ENCODE assay signal across 8 cellular contexts in the genomic region with DNA sequence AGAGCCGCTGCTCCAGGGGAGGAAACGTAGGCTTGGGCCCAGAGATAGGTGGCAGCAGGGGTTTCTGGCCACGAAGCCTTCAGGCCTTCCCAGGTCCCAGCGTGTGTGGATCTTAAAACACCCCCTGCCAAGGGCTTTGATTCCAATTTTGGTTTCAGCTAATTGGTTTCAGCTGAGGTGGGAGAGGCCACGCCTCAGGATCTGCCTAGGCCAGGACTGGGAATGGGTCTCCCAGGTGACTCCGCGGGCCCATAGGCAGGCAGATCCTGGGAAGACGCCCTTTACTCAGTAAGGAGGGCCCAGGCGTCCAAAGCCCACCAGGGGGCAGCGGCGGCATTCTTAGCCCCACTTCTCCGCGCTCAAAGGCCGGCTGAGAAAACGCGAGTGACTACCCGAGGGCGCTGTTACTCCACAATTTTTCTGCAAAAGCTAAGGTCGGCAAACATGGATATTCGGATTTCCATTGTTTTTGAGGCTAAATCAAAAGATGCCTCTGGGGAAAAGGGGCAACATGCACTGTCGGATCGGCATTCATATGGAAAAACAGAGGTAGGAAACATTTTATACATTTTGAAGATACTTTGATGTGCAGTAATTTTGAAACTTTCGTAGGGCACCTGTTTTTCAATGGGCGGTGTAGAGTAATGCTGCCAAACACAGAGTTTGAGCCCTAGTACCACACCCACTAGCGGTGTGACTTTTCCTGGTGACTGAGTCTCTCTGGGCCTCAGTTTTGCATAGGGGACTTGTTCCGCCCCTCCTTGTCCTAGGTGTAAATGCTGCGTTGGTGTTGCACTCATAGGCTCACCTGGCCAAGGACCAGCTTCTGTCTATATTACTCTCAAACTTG. TPM values are rescaled to one million over a fixed set of nuclear protein-coding genes. Genes with fewer than 3 reads are reported as not detected.
DNase-seq lines count a peak whose midpoint lies in the region; ATAC-seq and TF ChIP-seq lines count a peak whose summit lies in the region.

No MANE protein-coding gene starts in this region.

- peak overlapping the region in 1 of 7 donors; percentile 41 for H3K27ac Mint-ChIP-seq in CD4-positive, alpha-beta memory T cell
- no peak overlapping the region for H3K27ac Mint-ChIP-seq in activated CD8-positive, alpha-beta T cell treated with anti-CD3 and anti-CD28 coated beads for 36 hours

- CTCF ChIA-PET in CD4-positive, alpha-beta memory T cell (lab: Charles Lee; ENCODE audit: partially characterized antibody) = interaction anchor here (1.0 to 2.8 kb wide), 5 partner anchors 11 to 710 kb away, joined by 3 to 19 read pairs (median 4); a partner anchor contains a TSS
- CTCF ChIA-PET in activated CD8-positive, alpha-beta T cell treated with anti-CD3 and anti-CD28 coated beads for 36 hours (lab: Charles Lee) = interaction anchor here (0.6 to 2.4 kb wide), 27 partner anchors 9 to 710 kb away, joined by 3 to 12 read pairs (median 4); a partner anchor contains a TSS

- no peaks in the 10 kb centered on the region for H3K9me3 ChIP-seq in CD4-positive, alpha-beta memory T cell (ENCODE audit: control insufficient read depth in 1 of 2, low read length in 2 of 2)
- no peaks in the 10 kb centered on the region for H3K9me3 ChIP-seq in effector memory CD4-positive, alpha-beta T cell (ENCODE audit: control insufficient read depth, low read length)

- no peak overlapping the region for H3K27ac ChIP-seq in CD4-positive, alpha-beta memory T cell (ENCODE audit: low read depth, low read length)
- H3K27ac ChIP-seq in effector memory CD4-positive, alpha-beta T cell (ENCODE audit: insufficient read depth, low read length, poor library complexity, severe bottlenecking) = no peak overlapping the region

- H3K9me3 Mint-ChIP-seq in CD4-positive, alpha-beta memory T cell = no peaks in the 10 kb centered on the region
- no peaks in the 10 kb centered on the region for H3K9me3 Mint-ChIP-seq in activated CD8-positive, alpha-beta T cell treated with anti-CD3 and anti-CD28 coated beads for 36 hours

- POLR2A ChIA-PET in CD4-positive, alpha-beta memory T cell (lab: Charles Lee; ENCODE audit: partially characterized antibody) = no interaction called here
- POLR2A ChIA-PET in activated CD8-positive, alpha-beta T cell treated with anti-CD3 and anti-CD28 coated beads for 36 hours (lab: Charles Lee) = interaction anchor here (1.3 kb wide), 1 partner anchor 10 kb away, joined by 6 read pairs; no protein-coding TSS in a partner anchor

- H3K4me1 Mint-ChIP-seq in CD4-positive, alpha-beta memory T cell = peaks cover 2 to 9% (median 5%) of the 10 kb centered on the region in 4 donors
- peaks cover 5% of the 10 kb centered on the region for H3K4me1 Mint-ChIP-seq in activated CD8-positive, alpha-beta T cell treated with anti-CD3 and anti-CD28 coated beads for 36 hours (ENCODE audit: low read depth)

- peak overlapping the region in 1 of 2 donors; percentile 24 for H3K4me3 ChIP-seq in CD4-positive, alpha-beta memory T cell (ENCODE audit: low read length in 2 of 2)
- H3K4me3 ChIP-seq in effector memory CD4-positive, alpha-beta T cell (ENCODE audit: insufficient read depth, low read depth, low read length, poor library complexity, severe bottlenecking) = peak overlapping the region; percentile 22

- no peaks in the 10 kb centered on the region for H3K36me3 Mint-ChIP-seq in CD4-positive, alpha-beta memory T cell
- no peaks in the 10 kb centered on the region for H3K36me3 Mint-ChIP-seq in activated CD8-positive, alpha-beta T cell treated with anti-CD3 and anti-CD28 coated beads for 36 hours (ENCODE audit: low read depth)

- peak overlapping the region; percentile 63 to 89 (median 80) for H3K4me3 Mint-ChIP-seq in CD4-positive, alpha-beta memory T cell
- no peak overlapping the region for H3K4me3 Mint-ChIP-seq in activated CD8-positive, alpha-beta T cell treated with anti-CD3 and anti-CD28 coated beads for 36 hours

- ATAC-seq in GM19395 (IDR thresholded peaks at IDR 0.05; ENCODE audit: unreplicated experiment) (peak; percentile 95), HG03469 (IDR thresholded peaks at IDR 0.05; ENCODE audit: unreplicated experiment) (peak; percentile 65)
- peak; percentile 94 for ATAC-seq in activated CD8-positive, alpha-beta T cell treated with anti-CD3 and anti-CD28 coated beads for 36 hours

- peaks cover 12% of the 10 kb centered on the region for H3K27me3 ChIP-seq in CD4-positive, alpha-beta memory T cell (ENCODE audit: insufficient read depth, low read length)
- no peaks in the 10 kb centered on the region for H3K27me3 ChIP-seq in effector memory CD4-positive, alpha-beta T cell (replicated peaks; ENCODE audit: control insufficient read depth, insufficient read depth, low read length, poor library complexity, severe bottlenecking)

- no peaks in the 10 kb centered on the region for H3K36me3 ChIP-seq in CD4-positive, alpha-beta memory T cell (ENCODE audit: insufficient read depth, low read length)
- H3K36me3 ChIP-seq in effector memory CD4-positive, alpha-beta T cell (ENCODE audit: control insufficient read depth, insufficient read depth, low read length) = no peaks in the 10 kb centered on the region

- peaks cover 8% of the 10 kb centered on the region for H3K4me1 ChIP-seq in CD4-positive, alpha-beta memory T cell (ENCODE audit: insufficient read depth, low read length)
- no peaks in the 10 kb centered on the region for H3K4me1 ChIP-seq in effector memory CD4-positive, alpha-beta T cell (ENCODE audit: control insufficient read depth, insufficient read depth, low read length, poor library complexity, severe bottlenecking)

- peak; percentile 84 for TF ChIP-seq CTCF in activated CD8-positive, alpha-beta T cell treated with anti-CD3 and anti-CD28 coated beads for 36 hours (IDR thresholded peaks at IDR 0.05)

- peaks cover 20 to 27% of the 10 kb centered on the region in 2 donors for H3K27me3 Mint-ChIP-seq in CD4-positive, alpha-beta memory T cell
- H3K27me3 Mint-ChIP-seq in activated CD8-positive, alpha-beta T cell treated with anti-CD3 and anti-CD28 coated beads for 36 hours = peaks cover 38% of the 10 kb centered on the region

- peak in 4 of 5 donors; percentile 36 to 48 (median 42) for DNase-seq in CD4-positive, alpha-beta memory T cell
- DNase-seq in NCI-H526 treated with DMSO at 0.1 percent for 48 hours (lab: John Stamatoyannopoulos, UW) = peak; percentile 64
- peak; percentile 85 for DNase-seq in activated CD8-positive, alpha-beta T cell treated with anti-CD3 and anti-CD28 coated beads for 36 hours
- DNase-seq in effector memory CD4-positive, alpha-beta T cell = peak; percentile 8 to 22 (median 12)
- DNase-seq in medulla oblongata (ENCODE audit: extremely low spot score) = peak; percentile 90
- peak; percentile 54 for DNase-seq in stimulated activated CD8-positive, alpha-beta memory T cell treated with anti-CD3 and anti-CD28 coated beads, Interleukin-15, amount 100 ng/mL, for 48 hours (ENCODE audit: low read depth in 2 of 2)

- intact Hi-C loops in CD4-positive, alpha-beta memory T cell (cut with micrococcal nuclease) = loop anchor here (5.0 kb wide), 1 partner anchor 384 kb away; no protein-coding TSS in a partner anchor
- intact Hi-C loops in activated CD8-positive, alpha-beta T cell treated with anti-CD3 and anti-CD28 coated beads for 36 hours (cut with micrococcal nuclease) = loop anchor here (5.0 to 10.0 kb wide), 4 partner anchors 157 to 707 kb away; a partner anchor contains a TSS

RNA-seq across cellular contexts. Expression of a gene that starts 31.8 kb away (rescaled TPM):
- 10 to 100 TPM; 36.1 to 37.0 TPM for total RNA-seq in CD4-positive, alpha-beta memory T cell
- polyA plus RNA-seq in CD4-positive, alpha-beta memory T cell = 10 to 100 TPM; 21.2 to 25.4 TPM
- 10 to 100 TPM; 30.6 to 32.3 TPM for total RNA-seq in activated CD8-positive, alpha-beta T cell treated with anti-CD3 and anti-CD28 coated beads for 36 hours

RNA-seq across cellular contexts. Expression of a gene that starts 48.8 kb away (rescaled TPM):
- 10 to 100 TPM; 39.6 to 41.6 TPM for total RNA-seq in CD4-positive, alpha-beta memory T cell
- 10 to 100 TPM; 21.2 to 25.8 TPM for polyA plus RNA-seq in CD4-positive, alpha-beta memory T cell
- 10 to 100 TPM; 26.8 to 35.7 TPM for total RNA-seq in activated CD8-positive, alpha-beta T cell treated with anti-CD3 and anti-CD28 coated beads for 36 hours

Comparison
In these comparisons a context has a peak if more than half of its experiments do, and no peak if none do; other contexts are left out.
1. DNase-seq: peak in every context shown above with its lines; median percentile 90 in medulla oblongata; 85 in activated CD8-positive, alpha-beta T cell treated with anti-CD3 and anti-CD28 coated beads for 36 hours; 64 in NCI-H526 treated with DMSO at 0.1 percent for 48 hours; 54 in stimulated activated CD8-positive, alpha-beta memory T cell treated with anti-CD3 and anti-CD28 coated beads, Interleukin-15, amount 100 ng/mL, for 48 hours; 42 in CD4-positive, alpha-beta memory T cell; 12 in effector memory CD4-positive, alpha-beta T cell.